In the genomic region with DNA sequence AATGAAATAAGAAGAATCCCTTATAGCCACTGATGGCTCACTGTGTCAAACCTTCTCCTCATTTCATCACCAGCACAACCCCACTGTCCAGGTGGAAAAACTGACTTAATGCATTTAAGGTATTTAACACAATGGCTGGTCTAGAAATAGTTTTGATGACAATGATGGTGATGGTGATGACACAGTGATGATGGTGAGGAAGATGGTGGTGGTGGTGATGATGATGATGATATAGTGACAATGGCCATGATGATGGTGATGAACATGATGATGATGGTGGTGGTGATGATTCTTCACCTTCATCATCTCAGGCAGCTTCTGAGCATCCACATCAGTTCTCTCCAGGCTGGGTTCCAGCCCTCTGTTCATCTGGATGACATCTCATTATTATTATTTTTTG, we compare ENCODE assay signal across 35 cellular contexts.
"Had no signal": no experiment of that assay in that cellular context is flagged by ENCODE, and none has a peak within 500 bp of the region (broad histone marks: within the 10 kb centered on the region; RNA-seq: fewer than 3 reads in every experiment).

No MANE protein-coding gene starts in this region.

- H3K4me3 ChIP-seq: MG63 had no signal

- H3K36me3 ChIP-seq: MG63 had no signal

- H3K9me3 ChIP-seq: MG63 had no signal

- DNase-seq: Karpas-422, Kasumi-1, MG63, MM.1S, MV-4-11, NCI-H1048, NCI-H1092, NCI-H1092 treated with DMSO at 0.1 percent for 48 hours, NCI-H1105, NCI-H1105 treated with DMSO at 0.1 percent for 48 hours, NCI-H1417, NCI-H1417 treated with DMSO at 0.1 percent for 48 hours, NCI-H1436, NCI-H1436 treated with DMSO at 0.1 percent for 48 hours, NCI-H146, NCI-H1694, NCI-H1694 treated with DMSO at 0.1 percent for 48 hours, NCI-H187, NCI-H187 treated with DMSO at 0.1 percent for 48 hours, NCI-H1930, NCI-H2029, NCI-H2029 treated with DMSO at 0.1 percent for 48 hours, NCI-H2081, NCI-H2081 treated with DMSO at 0.1 percent for 48 hours, NCI-H2107, NCI-H2171, NCI-H2171 treated with DMSO at 0.1 percent for 48 hours, NCI-H2227 treated with DMSO at 0.1 percent for 48 hours, NCI-H226, NCI-H345, NCI-H446, NCI-H446 treated with DMSO at 0.1 percent for 48 hours, NCI-H510A, NCI-H510A treated with DMSO at 0.1 percent for 48 hours, NCI-H524 had no signal

- H3K27me3 ChIP-seq: MG63 had no signal
